In genomic region chr7:66198461-66198860, GRCh38 we compare ENCODE assay signal across 20 cellular contexts.
"Had no signal": no experiment of that assay in that cellular context is flagged by ENCODE, and none has a peak within 500 bp of the region (broad histone marks: within the 10 kb centered on the region; RNA-seq: fewer than 3 reads in every experiment).

No MANE protein-coding gene starts in this region.

- FAIRE-seq: endometrium, TTC549 had no signal

- H3K36me3 ChIP-seq: ascending aorta, breast epithelium, gastroesophageal sphincter, stomach, thoracic aorta, upper lobe of right lung had no signal

- H3K27ac Mint-ChIP-seq: activated B cell treated with CpG ODN at 0.5 μM for 24 hours; activated CD4-positive, alpha-beta T cell treated with anti-CD3 and anti-CD28 coated beads, Interleukin-2, amount 10 ng/mL, durations not matched to agents 24 days and 14 days; activated naive CD4-positive, alpha-beta T cell treated with anti-CD3 and anti-CD28 coated beads for 36 hours; activated T-helper 1 cell treated with anti-CD3 and anti-CD28 coated beads, Interleukin-12 subunit alpha, Interleukin-12 subunit beta, Interleukin-2, Interleukin-4 antibody, amounts not matched to agents 30 ng/mL and 10 ng/mL and 1 ng/mL, durations not matched to agents 14 hours and 24 hours and 36 hours; natural killer cell treated with Interleukin-12 subunit alpha and Interleukin-12 subunit beta and Interleukin-15 and Interleukin-18, amount 100 ng/mL, for 72 hours had no signal

- H3K9me3 Mint-ChIP-seq: activated B cell treated with CpG ODN at 0.5 μM for 24 hours; activated CD4-positive, alpha-beta T cell treated with anti-CD3 and anti-CD28 coated beads, Interleukin-2, amount 10 ng/mL, durations not matched to agents 24 days and 14 days; activated naive CD4-positive, alpha-beta T cell treated with anti-CD3 and anti-CD28 coated beads for 36 hours; activated T-helper 1 cell treated with anti-CD3 and anti-CD28 coated beads, Interleukin-12 subunit alpha, Interleukin-12 subunit beta, Interleukin-2, Interleukin-4 antibody, amounts not matched to agents 30 ng/mL and 10 ng/mL and 1 ng/mL, durations not matched to agents 14 hours and 24 hours and 36 hours; natural killer cell treated with Interleukin-12 subunit alpha and Interleukin-12 subunit beta and Interleukin-15 and Interleukin-18, amount 100 ng/mL, for 72 hours had no signal

- H3K4me3 Mint-ChIP-seq: activated B cell treated with CpG ODN at 0.5 μM for 24 hours; activated CD4-positive, alpha-beta T cell treated with anti-CD3 and anti-CD28 coated beads, Interleukin-2, amount 10 ng/mL, durations not matched to agents 24 days and 14 days; activated naive CD4-positive, alpha-beta T cell treated with anti-CD3 and anti-CD28 coated beads for 36 hours; activated T-helper 1 cell treated with anti-CD3 and anti-CD28 coated beads, Interleukin-12 subunit alpha, Interleukin-12 subunit beta, Interleukin-2, Interleukin-4 antibody, amounts not matched to agents 30 ng/mL and 10 ng/mL and 1 ng/mL, durations not matched to agents 14 hours and 24 hours and 36 hours; natural killer cell treated with Interleukin-12 subunit alpha and Interleukin-12 subunit beta and Interleukin-15 and Interleukin-18, amount 100 ng/mL, for 72 hours had no signal

- ATAC-seq: gastroesophageal sphincter; left colon; natural killer cell treated with Interleukin-12 subunit alpha and Interleukin-12 subunit beta and Interleukin-15 and Interleukin-18, amount 100 ng/mL, for 72 hours; psoas muscle; sciatic nerve; upper lobe of right lung had no signal

- H3K27me3 ChIP-seq: ascending aorta, breast epithelium, gastroesophageal sphincter, stomach, upper lobe of right lung had no signal

- H3K36me3 Mint-ChIP-seq: natural killer cell treated with Interleukin-12 subunit alpha and Interleukin-12 subunit beta and Interleukin-15 and Interleukin-18, amount 100 ng/mL, for 72 hours had no signal

- H3K27ac ChIP-seq: ascending aorta, breast epithelium, gastroesophageal sphincter, psoas muscle, stomach, thoracic aorta, upper lobe of right lung had no signal

- H3K4me1 ChIP-seq: ascending aorta, breast epithelium, gastroesophageal sphincter, psoas muscle, stomach, upper lobe of right lung had no signal

- DNase-seq: activated B cell treated with CpG ODN at 0.5 μM for 24 hours; activated CD4-positive, alpha-beta T cell treated with anti-CD3 and anti-CD28 coated beads, Interleukin-2, amount 10 ng/mL, durations not matched to agents 24 days and 14 days; activated naive CD4-positive, alpha-beta T cell treated with anti-CD3 and anti-CD28 coated beads for 36 hours; left colon; occipital lobe; psoas muscle; stimulated activated CD4-positive, alpha-beta T cell treated with anti-CD3 and anti-CD28 coated beads, Interleukin-12 subunit alpha, Interleukin-12 subunit beta, amount 100 ng/mL, for 4 hours; stimulated activated CD4-positive, alpha-beta T cell treated with anti-CD3 and anti-CD28 coated beads, Interleukin-2, amount 100 ng/mL, for 24 hours; stomach; SW 1271; upper lobe of right lung had no signal

- H3K9me3 ChIP-seq: ascending aorta, breast epithelium, gastroesophageal sphincter, psoas muscle, stomach, thoracic aorta, upper lobe of right lung had no signal

- H3K4me3 ChIP-seq: ascending aorta, breast epithelium, gastroesophageal sphincter, psoas muscle, stomach, thoracic aorta, upper lobe of right lung had no signal
